ENCODE assay signal across 7 cellular contexts in the genomic region with DNA sequence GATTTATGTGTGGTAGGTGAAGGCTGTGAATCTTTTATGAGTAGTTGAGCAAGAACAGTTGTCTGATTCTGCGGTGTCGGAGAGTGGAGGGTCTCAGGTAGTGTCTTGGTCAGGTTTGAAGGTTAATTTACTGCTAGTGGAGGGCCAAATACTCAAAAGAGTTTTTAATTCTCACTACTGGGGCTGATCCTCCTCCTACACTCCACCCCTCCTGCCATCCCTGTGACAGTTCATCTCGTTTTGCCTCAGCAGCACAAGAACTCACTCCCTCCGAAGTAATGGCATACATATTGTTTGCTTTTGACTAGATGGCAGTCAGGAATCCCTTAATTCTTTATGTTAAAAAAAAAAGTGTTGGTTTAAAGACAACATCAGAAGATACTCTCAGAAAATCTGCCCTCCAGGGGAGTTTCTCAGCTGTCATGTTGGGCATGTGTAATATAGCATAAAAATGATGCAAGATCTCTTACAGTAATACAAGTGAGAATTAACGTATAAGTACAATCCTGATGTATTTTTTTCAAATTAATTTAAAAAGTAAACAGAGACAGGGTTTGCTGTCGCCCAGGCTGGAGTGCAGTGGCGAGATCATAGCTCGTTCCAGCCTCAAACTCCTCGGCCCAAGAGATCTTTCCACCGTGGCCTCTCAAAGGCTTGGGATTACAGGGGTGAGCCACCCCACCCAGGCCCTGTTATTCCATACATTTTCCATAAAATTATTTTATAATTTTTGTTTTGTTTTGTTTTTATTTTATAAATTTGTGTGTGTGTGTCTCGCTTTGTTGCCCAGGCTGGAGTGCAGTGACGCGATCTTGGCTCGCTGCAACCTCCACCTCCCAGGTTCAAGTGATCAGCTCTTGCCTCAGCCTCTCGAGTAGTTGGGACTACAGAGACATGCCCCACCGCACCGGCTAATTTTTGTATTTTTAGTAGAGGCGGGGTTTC. TPM values are rescaled to one million over a fixed set of nuclear protein-coding genes. Genes with fewer than 3 reads are reported as not detected.
A peak's percentile ranks its signal among the peaks of the same experiment; 100 is the strongest.
DNase-seq lines count a peak whose midpoint lies in the region; ATAC-seq and TF ChIP-seq lines count a peak whose summit lies in the region.

No MANE protein-coding gene starts in this region.

- in situ Hi-C loops in GM23248 (cut with MboI) = no loop called here

- intact Hi-C loops in psoas muscle (cut with DNase I) = no loop called here

- DNase-seq in GM23248 (peak; percentile 48), RWPE2 (ENCODE audit: low spot score) (no peak), epithelial cell of proximal tubule (ENCODE audit: low read depth) (no peak), psoas muscle (no peak), middle frontal gyrus (ENCODE audit: extremely low spot score, low spot score) (no peak), UCSD-AML1 (lab: John Stamatoyannopoulos, UW; ENCODE audit: unreplicated experiment) (no peak)

- WGBS in GM23248 (ENCODE audit: low coverage in 1 of 2, low lambda C conversion rate in 2 of 2, missing lambda C conversion rate in 2 of 2), 2 experiments = 62 to 66% methylated on average over 18 of the region's 18 CpGs
- WGBS in psoas muscle, 3 donors = 65 to 71% (median 69%) methylated on average over 18 of the region's 18 CpGs

- H3K79me2 ChIP-seq in GM23248 (ENCODE audit: insufficient read depth) = peaks cover 62% of the 10 kb centered on the region

- H3K27ac ChIP-seq in GM23248 = peak overlapping the region; percentile 74
- peak overlapping the region; percentile 74 for H3K27ac ChIP-seq in RWPE2 (ENCODE audit: poor library complexity, severe bottlenecking)
- peak overlapping the region; percentile 84 for H3K27ac ChIP-seq in psoas muscle

- no peaks in the 10 kb centered on the region for H3K27me3 ChIP-seq in GM23248 (replicated peaks; ENCODE audit: insufficient read depth)
- H3K27me3 ChIP-seq in RWPE2 (ENCODE audit: insufficient read depth, poor library complexity, severe bottlenecking) = no peaks in the 10 kb centered on the region
- no peaks in the 10 kb centered on the region for H3K27me3 ChIP-seq in psoas muscle (ENCODE audit: insufficient read depth in 3 of 3, low read length in 2 of 3)

- H3K9ac ChIP-seq in GM23248 = peak overlapping the region; percentile 90

- peak overlapping the region; percentile 92 for H3K4me2 ChIP-seq in GM23248 (ENCODE audit: unreplicated experiment)

- peak overlapping the region; percentile 91 for H3K4me3 ChIP-seq in GM23248
- H3K4me3 ChIP-seq in RWPE2 (ENCODE audit: severe bottlenecking) = peak overlapping the region; percentile 75
- H3K4me3 ChIP-seq in epithelial cell of proximal tubule (ENCODE audit: low read depth, low read length) = peak overlapping the region; percentile 86
- peak overlapping the region; percentile 98 for H3K4me3 ChIP-seq in psoas muscle

- peaks cover 14% of the 10 kb centered on the region; the same call in 1 of the 2 replicates for H3F3A ChIP-seq in GM23248 (ENCODE audit: insufficient read depth)

- peaks cover 4% of the 10 kb centered on the region; the same call in 1 of the 2 replicates for H4K20me1 ChIP-seq in GM23248 (ENCODE audit: insufficient read depth)

- peaks cover 22% of the 10 kb centered on the region for H3K4me1 ChIP-seq in GM23248 (ENCODE audit: insufficient read depth)
- H3K4me1 ChIP-seq in RWPE2 (ENCODE audit: insufficient read depth, poor library complexity, severe bottlenecking) = peaks cover 37% of the 10 kb centered on the region
- H3K4me1 ChIP-seq in psoas muscle = peaks cover 13% of the 10 kb centered on the region

- H3K36me3 ChIP-seq in GM23248 (ENCODE audit: low read depth) (no peaks in the 10 kb centered on the region), RWPE2 (ENCODE audit: low read depth) (peaks cover 14% of the 10 kb centered on the region), psoas muscle (ENCODE audit: insufficient read depth in 1 of 2, low read depth in 1 of 2) (no peaks in the 10 kb centered on the region)

- no peaks in the 10 kb centered on the region for H3K9me3 ChIP-seq in GM23248 (ENCODE audit: low read depth)
- no peaks in the 10 kb centered on the region for H3K9me3 ChIP-seq in RWPE2 (ENCODE audit: severe bottlenecking)
- H3K9me3 ChIP-seq in psoas muscle = no peaks in the 10 kb centered on the region

- TF ChIP-seq CTCF in RWPE2 (IDR thresholded peaks at IDR 0.05; ENCODE audit: poor library complexity, severe bottlenecking) = no peak
- TF ChIP-seq CTCF in epithelial cell of proximal tubule (conservative IDR thresholded peaks at IDR 0.05; ENCODE audit: low read depth, low read length) = no peak
- no peak for TF ChIP-seq CTCF in psoas muscle (IDR thresholded peaks at IDR 0.05)

- peak overlapping the region; percentile 64 for H2AFZ ChIP-seq in GM23248

- no peaks in the 10 kb centered on the region for H3K9me2 ChIP-seq in GM23248 (ENCODE audit: insufficient read depth)

- no peak for ATAC-seq in RWPE2 (ENCODE audit: low read depth)
- no peak for ATAC-seq in psoas muscle
- ATAC-seq in GM19328 (IDR thresholded peaks at IDR 0.05; ENCODE audit: unreplicated experiment) = no peak

RNA-seq across cellular contexts. Expression of gene FAR1, which starts 1.3 kb away (rescaled TPM):
- total RNA-seq in GM23248 (2014; rRNA removed; shearing (Covaris generic)) = 48.4 and 56.1 TPM in 2 replicates
- polyA plus RNA-seq in GM23248 (2016; fragmentation: Nextera tagmentation; extraction: Ambion mirVana) (37.4 and 40.4 TPM in 2 replicates), psoas muscle (10 to 100 TPM; 10.2 to 23.7 (median 17.2) TPM)
- total RNA-seq in epithelial cell of proximal tubule (23.2 and 31.3 TPM in 2 replicates), psoas muscle (10 to 100 TPM; 23.8 to 35.4 (median 25.3) TPM)
